Comparison of ENCODE assay signal across 1 cellular context in genomic region chr2:37231251-37232130, GRCh38.
TF ChIP-seq lines count a peak whose summit lies in the region.

Gene CEBPZ, minus strand, starts transcription at chr2:37231596. Its CDS starts 29 bp downstream, at chr2:37231567.
Gene NDUFAF7, plus strand, starts transcription at chr2:37231658. Its CDS starts 48 bp downstream, at chr2:37231706.

TF ChIP-seq in HepG2, 621 proteins besides CTCF, POLR2A, EP300 and RAD21 (continued from another document and continues in another):
- peak; percentile 84 for TF ChIP-seq ZNF280D (CRISPR knock-in tag; IDR thresholded peaks at IDR 0.05)
- peak; percentile 69 for TF ChIP-seq ZNF777 (CRISPR knock-in tag; IDR thresholded peaks at IDR 0.05)
- no peak for TF ChIP-seq CSRNP2 (CRISPR knock-in tag; conservative IDR thresholded peaks at IDR 0.05; ENCODE audit: low read depth)
- peak; percentile 73; the same call in 1 of the 2 replicates for TF ChIP-seq ZMAT3 (CRISPR knock-in tag; conservative IDR thresholded peaks at IDR 0.05)
- no peak; the same call in 1 of the 2 replicates for TF ChIP-seq CENPT (CRISPR knock-in tag; IDR thresholded peaks at IDR 0.05; ENCODE audit: low read depth)
- TF ChIP-seq IRF1 (CRISPR knock-in tag; IDR thresholded peaks at IDR 0.05; ENCODE audit: low read depth), result 0 out of 2 replicates have a peak, but pooled peaks have one; percentile 52
- TF ChIP-seq HHEX (CRISPR knock-in tag; IDR thresholded peaks at IDR 0.05), result peak; percentile 14; the same call in 1 of the 2 replicates
- peak; percentile 38; the same call in 1 of the 2 replicates for TF ChIP-seq ZNF557 (CRISPR knock-in tag; IDR thresholded peaks at IDR 0.05)
- 0 out of 2 replicates have a peak, but pooled peaks have one; percentile 18 for TF ChIP-seq ZBTB49 (CRISPR knock-in tag; IDR thresholded peaks at IDR 0.05; ENCODE audit: borderline replicate concordance)
- TF ChIP-seq CHCHD3 (CRISPR knock-in tag; IDR thresholded peaks at IDR 0.05), result no peak
- 0 out of 2 replicates have a peak, but pooled peaks have one; percentile 69 for TF ChIP-seq RNF219 (CRISPR knock-in tag; IDR thresholded peaks at IDR 0.05)
- peak; percentile 45 for TF ChIP-seq RERE (CRISPR knock-in tag; IDR thresholded peaks at IDR 0.05; ENCODE audit: low read depth)
- TF ChIP-seq ZNF790 (CRISPR knock-in tag; IDR thresholded peaks at IDR 0.05; ENCODE audit: borderline replicate concordance), result peak; percentile 91; the same call in 1 of the 2 replicates
- no peak for TF ChIP-seq NCOA1 (CRISPR knock-in tag; IDR thresholded peaks at IDR 0.05)
- TF ChIP-seq ZNF589 (CRISPR knock-in tag; conservative IDR thresholded peaks at IDR 0.05), result 0 out of 2 replicates have a peak, but pooled peaks have one; percentile 54
- TF ChIP-seq ZMYM3 (CRISPR knock-in tag; IDR thresholded peaks at IDR 0.05), result no peak
- peak; percentile 88; the same call in 1 of the 2 replicates for TF ChIP-seq BRD4 (CRISPR knock-in tag; IDR thresholded peaks at IDR 0.05)
- TF ChIP-seq RARG (CRISPR knock-in tag; IDR thresholded peaks at IDR 0.05; ENCODE audit: low read depth), result no peak
- peak; percentile 86 for TF ChIP-seq ZFP91 (CRISPR knock-in tag; IDR thresholded peaks at IDR 0.05; ENCODE audit: borderline replicate concordance)
- peak in 1 of 2 experiments; percentile 89; a peak in 2 of 4 replicates for TF ChIP-seq KLF16 (CRISPR knock-in tag; IDR thresholded peaks at IDR 0.05)
- peak; percentile 79 for TF ChIP-seq KAT7 (CRISPR knock-in tag; IDR thresholded peaks at IDR 0.05; ENCODE audit: borderline replicate concordance)
- TF ChIP-seq ZNF563 (CRISPR knock-in tag; IDR thresholded peaks at IDR 0.05), result peak; percentile 87
- peak; percentile 95 for TF ChIP-seq ZNF572 (CRISPR knock-in tag; IDR thresholded peaks at IDR 0.05)
- TF ChIP-seq ZNF687 (CRISPR knock-in tag; IDR thresholded peaks at IDR 0.05), result peak; percentile 97
- TF ChIP-seq ZFAT (CRISPR knock-in tag; conservative IDR thresholded peaks at IDR 0.05), result 0 out of 2 replicates have a peak, but pooled peaks have one; percentile 31
- TF ChIP-seq PAX8 (CRISPR knock-in tag; IDR thresholded peaks at IDR 0.05; ENCODE audit: borderline replicate concordance), result no peak
- TF ChIP-seq ATF7 (IDR thresholded peaks at IDR 0.05), result no peak
- TF ChIP-seq ATF7 (CRISPR knock-in tag; IDR thresholded peaks at IDR 0.05), result peak; percentile 61; the same call in 1 of the 2 replicates
